27 cellular contexts compared by ENCODE assay signal in the genomic region with DNA sequence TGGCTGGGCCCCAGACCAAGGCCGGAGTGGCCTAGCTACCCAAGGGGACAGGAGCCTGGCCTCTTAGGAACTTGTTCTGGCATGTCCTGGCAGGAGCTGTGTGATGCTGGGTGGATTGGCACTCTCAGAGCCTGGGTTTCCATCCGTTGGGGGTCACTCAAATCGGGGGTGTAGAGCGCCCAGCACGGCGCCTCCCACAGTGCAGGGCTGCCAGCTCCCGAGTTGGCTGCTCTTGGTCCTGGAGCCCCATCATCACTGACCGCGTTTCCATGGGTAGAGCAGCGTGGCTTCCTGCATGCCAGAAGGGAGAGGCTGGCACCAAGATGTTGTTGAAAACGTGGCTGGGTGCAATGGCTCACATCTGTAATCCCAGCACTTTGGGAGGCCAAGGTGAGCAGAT.
"Had no signal": no experiment of that assay in that cellular context is flagged by ENCODE, and none has a peak within 500 bp of the region (broad histone marks: within the 10 kb centered on the region; RNA-seq: fewer than 3 reads in every experiment).

No MANE protein-coding gene starts in this region.

- H3K9me3 ChIP-seq: ascending aorta, body of pancreas, SJSA1 had no signal

- H3K36me3 ChIP-seq: ascending aorta, SJSA1 had no signal

- H3K27me3 ChIP-seq: body of pancreas had no signal

- H3K4me1 ChIP-seq: ascending aorta, body of pancreas, SJSA1 had no signal

- ATAC-seq: activated naive CD4-positive, alpha-beta T cell treated with anti-CD3 and anti-CD28 coated beads, Interleukin-2, amount 50 U/mL, for 72 hours; activated naive CD8-positive, alpha-beta T cell treated with anti-CD3 and anti-CD28 coated beads, Interleukin-2, amount 50 U/mL, for 24 hours; activated T-cell treated with anti-CD3 and anti-CD28 coated beads, Interleukin-2, amount 50 U/mL, for 4 hours; body of pancreas; T-helper 17 cell had no signal

- H3K27ac ChIP-seq: ascending aorta, body of pancreas, SJSA1, VCaP had no signal

- H3K4me3 ChIP-seq: ascending aorta, body of pancreas, SJSA1 had no signal

- DNase-seq: activated CD4-positive, alpha-beta memory T cell treated with anti-CD3 and anti-CD28 coated beads for 36 hours; activated CD4-positive, alpha-beta T cell treated with anti-CD3 and anti-CD28 coated beads, Interleukin-2, amount 10 ng/mL, durations not matched to agents 7 days and 5 days; activated CD4-positive, CD25-positive, alpha-beta regulatory T cell; activated CD8-positive, alpha-beta memory T cell treated with anti-CD3 and anti-CD28 coated beads for 24 hours; activated effector memory CD4-positive, alpha-beta T cell treated with anti-CD3 and anti-CD28 coated beads, Interleukin-2, amount 50 U/mL, for 16 hours; activated naive CD4-positive, alpha-beta T cell treated with Interleukin-2 at 50 U/mL for 16 hours; activated naive CD8-positive, alpha-beta T cell treated with anti-CD3 and anti-CD28 coated beads, Interleukin-2, amount 50 U/mL, for 24 hours; activated T-cell treated with anti-CD3 and anti-CD28 coated beads, Interleukin-2, amount 50 U/mL, for 4 hours; amniotic stem cell; body of pancreas; MM.1S; NCI-H1105; NCI-H146; NCI-H2029; NCI-H2107; NCI-H2171 treated with DMSO at 0.1 percent for 48 hours; NCI-H226; NCI-H526; NCI-H82; RPMI8226; SHP77; T-helper 17 cell; T-helper 9 cell had no signal
